8 cellular contexts compared by ENCODE assay signal in the genomic region with DNA sequence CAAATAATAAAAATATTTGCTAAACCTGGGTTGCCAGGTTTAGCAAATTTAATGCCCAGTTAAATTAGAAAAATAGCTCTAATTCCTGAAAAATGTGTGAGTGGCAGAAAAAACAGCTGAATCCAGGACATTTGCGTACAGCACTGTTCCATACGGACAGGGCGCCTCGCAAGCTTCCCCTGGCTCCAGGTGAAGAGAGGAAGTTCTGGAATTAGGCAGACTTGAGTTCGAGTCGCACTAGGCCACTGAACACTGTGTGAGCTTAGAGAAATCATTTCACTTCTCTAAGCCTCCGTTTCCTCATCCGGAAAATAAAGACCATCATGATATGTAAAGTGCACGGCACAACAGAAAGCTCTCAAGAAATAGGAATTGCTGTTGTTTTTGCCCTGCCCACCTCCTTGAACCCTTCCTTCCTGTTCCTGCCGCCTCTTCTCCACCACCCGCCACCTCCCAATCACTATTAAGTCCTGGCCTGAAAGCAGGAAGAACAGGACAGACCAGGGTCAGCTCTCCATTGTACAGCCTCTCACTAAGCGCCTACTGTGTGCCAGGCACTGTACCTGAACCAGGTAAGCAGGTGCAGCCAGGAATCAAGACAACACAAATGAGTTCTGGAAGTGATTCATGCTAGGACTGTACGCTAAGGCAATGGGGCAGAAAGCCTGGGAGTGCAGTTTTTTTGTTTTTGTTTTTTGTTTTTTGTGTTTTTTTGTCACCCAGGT. TPM values are rescaled to one million over a fixed set of nuclear protein-coding genes. Genes with fewer than 3 reads are reported as not detected.
A peak's percentile ranks its signal among the peaks of the same experiment; 100 is the strongest.
DNase-seq lines count a peak whose midpoint lies in the region; ATAC-seq and TF ChIP-seq lines count a peak whose summit lies in the region.

No MANE protein-coding gene starts in this region.

- no peaks in the 10 kb centered on the region for H3K27me3 Mint-ChIP-seq in activated B cell treated with CpG ODN at 0.5 μM for 24 hours
- no peaks in the 10 kb centered on the region for H3K27me3 Mint-ChIP-seq in stimulated activated naive CD8-positive, alpha-beta T cell treated with anti-CD3 and anti-CD28 coated beads, Interleukin-15, amount 100 ng/mL, for 72 hours

- POLR2A ChIA-PET in activated B cell treated with CpG ODN at 0.5 μM for 24 hours (lab: Charles Lee), result interaction anchor here (0.9 to 1.0 kb wide), 2 partner anchors 14 to 391 kb away, joined by 3 to 5 read pairs; no protein-coding TSS in a partner anchor

- H3K36me3 Mint-ChIP-seq in activated B cell treated with CpG ODN at 0.5 μM for 24 hours (ENCODE audit: low read depth), result peaks cover 14% of the 10 kb centered on the region

- no CpG with 5 or more reads among the region's 13 CpGs for WGBS in iPS DF 6.9 (ENCODE audit: insufficient coverage, insufficient read length)

- intact Hi-C loops in activated B cell treated with CpG ODN at 0.5 μM for 24 hours (cut with micrococcal nuclease), result loop anchor here (1.0 to 5.0 kb wide), 2 partner anchors 36 to 37 kb away; partner anchors contain the start of gene SH2B3

- CTCF ChIA-PET in activated B cell treated with CpG ODN at 0.5 μM for 24 hours (lab: Charles Lee), result interaction anchor here (1.2 to 2.8 kb wide), 2 partner anchors 27 to 82 kb away, joined by 4 to 12 read pairs; no protein-coding TSS in a partner anchor

- ATAC-seq in activated B cell treated with CpG ODN at 0.5 μM for 24 hours (ENCODE audit: low read depth) (no peak), GM21367 (IDR thresholded peaks at IDR 0.05; ENCODE audit: unreplicated experiment) (no peak)
- ATAC-seq in stimulated activated naive CD8-positive, alpha-beta T cell treated with anti-CD3 and anti-CD28 coated beads, Interleukin-15, amount 100 ng/mL, for 72 hours, result no peak

- peak overlapping the region; percentile 94; the same call in 1 of the 2 replicates for H3K4me3 ChIP-seq in iPS DF 6.9 (ENCODE audit: low read length)

- DNase-seq in NCI-H2029 treated with DMSO at 0.1 percent for 48 hours (lab: John Stamatoyannopoulos, UW) (peak; percentile 5), NCI-H2029 (lab: John Stamatoyannopoulos, UW) (no peak), activated B cell treated with CpG ODN at 0.5 μM for 24 hours (no peak), iPS DF 6.9 (ENCODE audit: low read depth, low spot score) (no peak), kidney glomerular epithelial cell (lab: John Stamatoyannopoulos, UW) (no peak)
- DNase-seq in stimulated activated naive CD8-positive, alpha-beta T cell treated with anti-CD3 and anti-CD28 coated beads, Interleukin-15, amount 100 ng/mL, for 72 hours, result no peak
- no peak for DNase-seq in activated CD8-positive, alpha-beta memory T cell treated with anti-CD3 and anti-CD28 coated beads, Interleukin-2, amount 50 U/mL, for 4 hours

- H3K27me3 ChIP-seq in iPS DF 6.9 (ENCODE audit: control insufficient read depth, insufficient read depth, low read length), result no peaks in the 10 kb centered on the region

- H3K4me1 ChIP-seq in iPS DF 6.9 (ENCODE audit: control insufficient read depth, insufficient read depth, low read length), result peaks cover 3% of the 10 kb centered on the region; the same call in 1 of the 2 replicates

- no peak overlapping the region for H3K27ac Mint-ChIP-seq in activated B cell treated with CpG ODN at 0.5 μM for 24 hours
- no peak overlapping the region for H3K27ac Mint-ChIP-seq in stimulated activated naive CD8-positive, alpha-beta T cell treated with anti-CD3 and anti-CD28 coated beads, Interleukin-15, amount 100 ng/mL, for 72 hours

- H3K9me3 Mint-ChIP-seq in activated B cell treated with CpG ODN at 0.5 μM for 24 hours, result no peaks in the 10 kb centered on the region
- no peaks in the 10 kb centered on the region for H3K9me3 Mint-ChIP-seq in stimulated activated naive CD8-positive, alpha-beta T cell treated with anti-CD3 and anti-CD28 coated beads, Interleukin-15, amount 100 ng/mL, for 72 hours

- no peak overlapping the region for H3K27ac ChIP-seq in iPS DF 6.9 (ENCODE audit: low read length)

- no peaks in the 10 kb centered on the region for H3K9me3 ChIP-seq in iPS DF 6.9 (ENCODE audit: control insufficient read depth, insufficient read depth, low read length)

- no peaks in the 10 kb centered on the region for H3K36me3 ChIP-seq in iPS DF 6.9 (ENCODE audit: control insufficient read depth, insufficient read depth, low read length)

- peak overlapping the region; percentile 85 for H3K4me3 Mint-ChIP-seq in activated B cell treated with CpG ODN at 0.5 μM for 24 hours
- H3K4me3 Mint-ChIP-seq in stimulated activated naive CD8-positive, alpha-beta T cell treated with anti-CD3 and anti-CD28 coated beads, Interleukin-15, amount 100 ng/mL, for 72 hours, result peak overlapping the region; percentile 85 to 87

- peaks cover 35% of the 10 kb centered on the region for H3K4me1 Mint-ChIP-seq in activated B cell treated with CpG ODN at 0.5 μM for 24 hours
- H3K4me1 Mint-ChIP-seq in stimulated activated naive CD8-positive, alpha-beta T cell treated with anti-CD3 and anti-CD28 coated beads, Interleukin-15, amount 100 ng/mL, for 72 hours, result peaks cover 20% of the 10 kb centered on the region

- TF ChIP-seq CTCF in activated B cell treated with CpG ODN at 0.5 μM for 24 hours (IDR thresholded peaks at IDR 0.05), result no peak

RNA-seq across cellular contexts. Expression of gene PHETA1, which starts 0.8 kb away (rescaled TPM):
- 1.6 and 2.0 TPM in 2 replicates for total RNA-seq in activated B cell treated with CpG ODN at 0.5 μM for 24 hours

RNA-seq across cellular contexts. Expression of gene SH2B3, which starts 36.1 kb away (rescaled TPM):
- total RNA-seq in activated B cell treated with CpG ODN at 0.5 μM for 24 hours, result 46.7 and 50.7 TPM in 2 replicates
